18 cellular contexts compared by ENCODE assay signal in the genomic region with DNA sequence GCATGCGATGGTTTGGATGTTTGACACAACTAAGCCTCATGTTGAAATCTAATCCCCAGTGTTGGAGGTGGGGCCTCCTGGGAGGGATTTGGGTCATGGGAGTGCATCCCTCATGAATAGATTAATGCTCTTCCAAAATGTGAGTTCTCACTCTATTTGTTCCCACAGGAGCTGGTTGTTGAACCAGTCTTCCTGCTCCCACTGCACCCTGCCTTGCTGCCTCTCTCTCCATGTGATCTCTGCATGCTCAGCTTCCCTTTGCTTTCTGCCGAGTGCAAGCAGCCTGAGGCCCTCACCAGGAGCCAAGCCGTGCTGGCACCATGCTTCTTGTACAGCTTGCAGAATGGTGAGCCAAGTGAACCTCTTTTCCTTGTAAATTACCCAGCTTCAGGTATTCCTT.
"Had no signal": no experiment of that assay in that cellular context is flagged by ENCODE, and none has a peak within 500 bp of the region (broad histone marks: within the 10 kb centered on the region; RNA-seq: fewer than 3 reads in every experiment).

No MANE protein-coding gene starts in this region.

- H3K9me3 Mint-ChIP-seq: activated T-cell treated with anti-CD3 and anti-CD28 coated beads, Interleukin-2, amount 50 U/mL, for 4 hours; stimulated activated naive CD8-positive, alpha-beta T cell treated with anti-CD3 and anti-CD28 coated beads, Interleukin-15, Interleukin-2, amounts not matched to agents 100 ng/mL and 50 ng/mL, for 24 hours had no signal

- H3K4me3 ChIP-seq: body of pancreas, heart left ventricle, left lung, prostate gland, skin epidermis, tibial nerve had no signal

- H3K27me3 Mint-ChIP-seq: stimulated activated naive CD8-positive, alpha-beta T cell treated with anti-CD3 and anti-CD28 coated beads, Interleukin-15, Interleukin-2, amounts not matched to agents 100 ng/mL and 50 ng/mL, for 24 hours had no signal

- H3K27ac Mint-ChIP-seq: activated naive CD4-positive, alpha-beta T cell treated with anti-CD3 and anti-CD28 coated beads for 36 hours; effector memory CD8-positive, alpha-beta T cell; stimulated activated naive CD8-positive, alpha-beta T cell treated with anti-CD3 and anti-CD28 coated beads, Interleukin-15, Interleukin-2, amounts not matched to agents 100 ng/mL and 50 ng/mL, for 24 hours; T-helper 1 cell treated with Interleukin-12 subunit alpha and Interleukin-12 subunit beta and Interleukin-4 antibody, amounts not matched to agents 30 μg/mL and 1 μg/mL, for 36 hours had no signal

- ATAC-seq: activated T-cell treated with anti-CD3 and anti-CD28 coated beads, Interleukin-2, amount 50 U/mL, for 4 hours; body of pancreas; effector memory CD8-positive, alpha-beta T cell; foreskin keratinocyte; heart left ventricle; left lung; right cardiac atrium had no signal

- H3K4me3 Mint-ChIP-seq: activated naive CD4-positive, alpha-beta T cell treated with anti-CD3 and anti-CD28 coated beads for 36 hours; activated T-cell treated with anti-CD3 and anti-CD28 coated beads, Interleukin-2, amount 50 U/mL, for 4 hours; effector memory CD8-positive, alpha-beta T cell; stimulated activated naive CD8-positive, alpha-beta T cell treated with anti-CD3 and anti-CD28 coated beads, Interleukin-15, Interleukin-2, amounts not matched to agents 100 ng/mL and 50 ng/mL, for 24 hours; T-helper 1 cell treated with Interleukin-12 subunit alpha and Interleukin-12 subunit beta and Interleukin-4 antibody, amounts not matched to agents 30 μg/mL and 1 μg/mL, for 36 hours had no signal

- H3K36me3 ChIP-seq: heart left ventricle, left lung, prostate gland, tibial nerve had no signal

- H3K9me3 ChIP-seq: body of pancreas, prostate gland had no signal

- DNase-seq: activated CD4-positive, alpha-beta T cell treated with anti-CD3 and anti-CD28 coated beads, Interleukin-2, amount 50 U/mL, for 1 hour; activated CD4-positive, CD25-positive, alpha-beta regulatory T cell treated with anti-CD3 and anti-CD28 coated beads, Interleukin-2, amount 50 U/mL, for 72 hours; activated CD8-positive, alpha-beta memory T cell treated with anti-CD3 and anti-CD28 coated beads, Interleukin-2, amount 50 U/mL, for 4 hours; activated naive CD4-positive, alpha-beta T cell treated with anti-CD3 and anti-CD28 coated beads for 36 hours; activated T-cell treated with anti-CD3 and anti-CD28 coated beads, Interleukin-2, amount 50 U/mL, for 4 hours; body of pancreas; caudate nucleus; effector memory CD8-positive, alpha-beta T cell; foreskin keratinocyte; heart left ventricle; kidney; left lung; right cardiac atrium had no signal

- H3K27ac ChIP-seq: body of pancreas, heart left ventricle, left lung, prostate gland, tibial nerve had no signal

- H3K27me3 ChIP-seq: body of pancreas, foreskin keratinocyte, heart left ventricle, left lung, tibial nerve had no signal
